8 cellular contexts compared by ENCODE assay signal in genomic region chr16:67191995-67192681, GRCh38. TPM values are rescaled to one million over a fixed set of nuclear protein-coding genes. Genes with fewer than 3 reads are reported as not detected.
A peak's percentile ranks its signal among the peaks of the same experiment; 100 is the strongest.
DNase-seq lines count a peak whose midpoint lies in the region; ATAC-seq and TF ChIP-seq lines count a peak whose summit lies in the region.

E2F4 (plus strand) TSS chr16:67192155; CDS start chr16:67192228, 73 bp downstream.

- under 1% methylated on average over 54 of the region's 54 CpGs for WGBS in hepatocyte (ENCODE audit: low lambda C conversion rate, missing lambda C conversion rate)

- H3K27ac ChIP-seq in hepatocyte = peak within 1 kb of the TSS; percentile 44

- peak within 1 kb of the TSS; percentile 96 for H3K4me3 ChIP-seq in astrocyte of the cerebellum (ENCODE audit: low read depth, low read length)
- peak within 1 kb of the TSS; percentile 65 for H3K4me3 ChIP-seq in hepatocyte
- H3K4me3 ChIP-seq in retinal pigment epithelial cell (ENCODE audit: low read length) = peak within 1 kb of the TSS; percentile 77

- peak within 1 kb of the TSS; percentile 99 for H3K4me2 ChIP-seq in hepatocyte

- H3K4me1 ChIP-seq in hepatocyte (ENCODE audit: insufficient read depth) = peaks cover 10% of the 10 kb centered on the region

- DNase-seq in NCI-H187 treated with DMSO at 0.1 percent for 48 hours (lab: John Stamatoyannopoulos, UW) = peak; percentile 54
- peak; percentile 78 for DNase-seq in T-helper 9 cell
- DNase-seq in astrocyte of the cerebellum (ENCODE audit: low read depth) = peak; percentile 83
- peak; percentile 95 for DNase-seq in hepatocyte (ENCODE audit: low spot score)
- peak; percentile 70 for DNase-seq in retinal pigment epithelial cell (ENCODE audit: low read depth)
- DNase-seq in cortex of kidney (lab: John Stamatoyannopoulos, UW) = no peak

- H3K9me2 ChIP-seq in hepatocyte (replicated peaks; ENCODE audit: insufficient read depth) = no peaks in the 10 kb centered on the region

- H3K9me3 ChIP-seq in hepatocyte (ENCODE audit: low read depth) = no peaks in the 10 kb centered on the region

- no peaks in the 10 kb centered on the region for H3K36me3 ChIP-seq in hepatocyte (replicated peaks; ENCODE audit: insufficient read depth, low read depth)

- ATAC-seq in GM18499 (IDR thresholded peaks at IDR 0.05; ENCODE audit: insufficient read depth, unreplicated experiment) = peak; percentile 57
- ATAC-seq in HG02870 (IDR thresholded peaks at IDR 0.05; ENCODE audit: unreplicated experiment) = peak; percentile 85

- H4K20me1 ChIP-seq in hepatocyte (ENCODE audit: insufficient read depth, poor library complexity, severe bottlenecking) = no peaks in the 10 kb centered on the region

- in situ Hi-C loops in astrocyte of the cerebellum (cut with HindIII; ENCODE audit: low sequenced_read_pairs) = no loop called here

- H2AFZ ChIP-seq in hepatocyte = peak within 1 kb of the TSS; percentile 30

- TF ChIP-seq CTCF in astrocyte of the cerebellum (IDR thresholded peaks at IDR 0.05; ENCODE audit: low read depth, low read length, missing control alignments) (no peak), hepatocyte (IDR thresholded peaks at IDR 0.05; ENCODE audit: poor library complexity) (no peak), retinal pigment epithelial cell (conservative IDR thresholded peaks at IDR 0.05; ENCODE audit: low read depth, low read length) (no peak)

- H3K27me3 ChIP-seq in hepatocyte = no peaks in the 10 kb centered on the region

- peaks cover 22% of the 10 kb centered on the region for H3K79me2 ChIP-seq in hepatocyte

RNA-seq across cellular contexts. Expression of gene E2F4, which starts in this region (rescaled TPM):
- total RNA-seq in hepatocyte = 70.4 and 76.6 TPM in 2 replicates
- 72.4 and 76.4 TPM in 2 replicates for polyA plus RNA-seq in hepatocyte
